In the genomic region with DNA sequence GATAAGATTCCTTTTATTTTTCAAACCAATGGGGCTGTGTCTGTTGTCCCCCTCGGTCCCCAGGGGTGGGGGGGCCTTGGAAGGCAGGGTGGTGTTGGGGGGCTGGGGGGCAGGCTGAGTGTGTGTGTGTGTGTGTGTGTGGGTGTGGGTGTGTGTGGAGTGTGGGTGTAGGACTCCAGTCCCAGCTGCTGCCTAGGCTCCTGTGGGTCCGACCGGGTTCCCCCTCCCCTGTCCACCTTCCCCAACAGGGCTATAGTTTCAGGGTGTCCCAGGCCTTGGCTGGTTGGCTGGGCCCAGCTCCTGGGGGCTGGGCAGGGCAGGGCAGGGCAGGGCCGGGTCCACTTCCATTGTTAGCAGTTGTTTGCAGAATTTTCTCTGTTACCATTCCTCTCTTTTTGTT, we compare ENCODE assay signal across 17 cellular contexts. TPM values are rescaled to one million over a fixed set of nuclear protein-coding genes. Genes with fewer than 3 reads are reported as not detected.
DNase-seq lines count a peak whose midpoint lies in the region; TF ChIP-seq lines count a peak whose summit lies in the region.
"Had no signal": no experiment of that assay in that cellular context is flagged by ENCODE, and none has a peak within 500 bp of the region (broad histone marks: within the 10 kb centered on the region; RNA-seq: fewer than 3 reads in every experiment).

No MANE protein-coding gene starts in this region.

- H3K27ac ChIP-seq in tibial artery = peak overlapping the region; percentile 98

- H3K27me3 Mint-ChIP-seq in activated T-cell treated with anti-CD3 and anti-CD28 coated beads, Interleukin-2, amount 50 U/mL, for 24 hours = no peaks in the 10 kb centered on the region
- H3K27me3 Mint-ChIP-seq in activated naive CD8-positive, alpha-beta T cell = no peaks in the 10 kb centered on the region
- no peaks in the 10 kb centered on the region for H3K27me3 Mint-ChIP-seq in nephron (ENCODE audit: low read depth)
- H3K27me3 Mint-ChIP-seq: IgD-negative memory B cell had no signal

- peaks cover 5 to 15% (median 12%) of the 10 kb centered on the region in 3 donors for H3K36me3 ChIP-seq in tibial artery
- H3K36me3 ChIP-seq: cardiac muscle cell had no signal

- no peak overlapping the region for H3K4me3 ChIP-seq in tibial artery
- H3K4me3 ChIP-seq: cardiac muscle cell, GM23248 had no signal

- no peak overlapping the region for H3K4me3 Mint-ChIP-seq in activated T-cell treated with anti-CD3 and anti-CD28 coated beads, Interleukin-2, amount 50 U/mL, for 24 hours
- H3K4me3 Mint-ChIP-seq in activated naive CD8-positive, alpha-beta T cell = no peak overlapping the region
- peak overlapping the region; percentile 51 to 79 (median 60) for H3K4me3 Mint-ChIP-seq in nephron

- TF ChIP-seq CTCF in nephron (IDR thresholded peaks at IDR 0.05; ENCODE audit: unreplicated experiment in 3 of 3) (no peak), tibial artery (IDR thresholded peaks at IDR 0.05) (no peak)

- no peaks in the 10 kb centered on the region for H3K9me3 Mint-ChIP-seq in activated T-cell treated with anti-CD3 and anti-CD28 coated beads, Interleukin-2, amount 50 U/mL, for 24 hours
- H3K9me3 Mint-ChIP-seq in activated naive CD8-positive, alpha-beta T cell (ENCODE audit: low read depth) = no peaks in the 10 kb centered on the region
- no peaks in the 10 kb centered on the region for H3K9me3 Mint-ChIP-seq in nephron
- H3K9me3 Mint-ChIP-seq: IgD-negative memory B cell had no signal

- no peak for DNase-seq in activated T-cell treated with anti-CD3 and anti-CD28 coated beads, Interleukin-2, amount 50 U/mL, for 24 hours
- DNase-seq in activated T-cell treated with anti-CD3 and anti-CD28 coated beads, Interleukin-2, amount 50 U/mL, for 48 hours = no peak
- DNase-seq in tibial artery = no peak
- DNase-seq in HT-29 (ENCODE audit: low spot score) = no peak
- no peak for DNase-seq in NCI-H1930 (lab: John Stamatoyannopoulos, UW)
- no peak for DNase-seq in hippocampal formation (lab: John Stamatoyannopoulos, UW)
- DNase-seq: activated gamma-delta T cell, DMS153, GM23248, NCI-H1092 treated with DMSO at 0.1 percent for 48 hours, NCI-H446 had no signal

- intact Hi-C loops in tibial artery (cut with DNase I; ENCODE audit: low total_unique reads) = no loop called here

- no peaks in the 10 kb centered on the region for H3K27me3 ChIP-seq in tibial artery
- H3K27me3 ChIP-seq: cardiac muscle cell had no signal

- H3K4me1 Mint-ChIP-seq in activated T-cell treated with anti-CD3 and anti-CD28 coated beads, Interleukin-2, amount 50 U/mL, for 24 hours (ENCODE audit: low read depth) = peaks cover 44% of the 10 kb centered on the region
- H3K4me1 Mint-ChIP-seq in activated naive CD8-positive, alpha-beta T cell (ENCODE audit: low read depth) = peaks cover 40% of the 10 kb centered on the region
- peaks cover 24% of the 10 kb centered on the region for H3K4me1 Mint-ChIP-seq in nephron

- peak overlapping the region; percentile 100 for H3K27ac Mint-ChIP-seq in activated T-cell treated with anti-CD3 and anti-CD28 coated beads, Interleukin-2, amount 50 U/mL, for 24 hours
- H3K27ac Mint-ChIP-seq in activated naive CD8-positive, alpha-beta T cell = peak overlapping the region; percentile 84
- H3K27ac Mint-ChIP-seq in nephron = peak overlapping the region in 2 of 3 experiments; percentile 76 to 80

- H3K36me3 Mint-ChIP-seq in activated T-cell treated with anti-CD3 and anti-CD28 coated beads, Interleukin-2, amount 50 U/mL, for 24 hours (ENCODE audit: low read depth) = peaks cover 42% of the 10 kb centered on the region
- peaks cover 10% of the 10 kb centered on the region for H3K36me3 Mint-ChIP-seq in activated naive CD8-positive, alpha-beta T cell
- H3K36me3 Mint-ChIP-seq in nephron (ENCODE audit: low read depth) = peaks cover 9% of the 10 kb centered on the region

- peaks cover 0 to 40% (median 26%) of the 10 kb centered on the region in 4 donors for H3K4me1 ChIP-seq in tibial artery

- no peaks in the 10 kb centered on the region for H3K9me3 ChIP-seq in tibial artery

RNA-seq across cellular contexts. Expression of gene NFX1, which starts 2.1 kb away (rescaled TPM):
- total RNA-seq in HT-29 (2014; rRNA removed; shearing (Covaris generic)) = 15.2 and 18.2 TPM in 2 replicates

RNA-seq across cellular contexts. Expression of gene CHMP5, which starts 23.4 kb away (rescaled TPM):
- 24.7 and 29.2 TPM in 2 replicates for total RNA-seq in HT-29 (2014; rRNA removed; shearing (Covaris generic))

RNA-seq across cellular contexts. Expression of gene BAG1, which starts 23.7 kb away (rescaled TPM):
- 70.0 and 78.4 TPM in 2 replicates for total RNA-seq in HT-29 (2014; rRNA removed; shearing (Covaris generic))

RNA-seq across cellular contexts. Expression of gene SPINK4, which starts 48.3 kb away (rescaled TPM):
- 1.3 TPM in 1 of 2 replicates, not detected in the other for total RNA-seq in HT-29 (2014; rRNA removed; shearing (Covaris generic))
- total RNA-seq: cardiac muscle cell, glomerular endothelial cell, GM23248, kidney had no signal

Comparison
In these comparisons a context has a peak if more than half of its experiments do, and no peak if none do; other contexts are left out.
1. H3K4me3 Mint-ChIP-seq: peak in nephron (3 of 3); none in activated T-cell treated with anti-CD3 and anti-CD28 coated beads, Interleukin-2, amount 50 U/mL, for 24 hours (single experiment) and activated naive CD8-positive, alpha-beta T cell (single experiment).
2. Peak in every context shown above with its lines, with median percentiles within 50 percentile points of each other: H3K27ac Mint-ChIP-seq.